Comparison of ENCODE assay signal across 20 cellular contexts in genomic region chr5:163540711-163541110, GRCh38. TPM values are rescaled to one million over a fixed set of nuclear protein-coding genes. Genes with fewer than 3 reads are reported as not detected.
DNase-seq lines count a peak whose midpoint lies in the region; ATAC-seq and TF ChIP-seq lines count a peak whose summit lies in the region.
"Had no signal": no experiment of that assay in that cellular context is flagged by ENCODE, and none has a peak within 500 bp of the region (broad histone marks: within the 10 kb centered on the region; RNA-seq: fewer than 3 reads in every experiment).

No MANE protein-coding gene starts in this region.

- no peak for TF ChIP-seq CTCF in mucosa of descending colon (IDR thresholded peaks at IDR 0.05)

- intact Hi-C loops in mucosa of descending colon (cut with DNase I, micrococcal nuclease): no loop called here

- peak; percentile 30 for ATAC-seq in mucosa of descending colon
- ATAC-seq in GM21390 (IDR thresholded peaks at IDR 0.05; ENCODE audit: unreplicated experiment): no peak
- no peak for ATAC-seq in HG02588 (IDR thresholded peaks at IDR 0.05; ENCODE audit: unreplicated experiment)
- ATAC-seq: A549, GM23338, HCT116 had no signal

- no peak overlapping the region for H3K4me3 ChIP-seq in mucosa of descending colon
- H3K4me3 ChIP-seq: A549; BLaER1 treated with 17β-estradiol and CSF1 and Interleukin-3, amounts not matched to agents 10 nM and 100 nM; GM23338 had no signal

- DNase-seq in LoVo (ENCODE audit: low spot score) (peak; percentile 17), kidney tubule cell (ENCODE audit: low spot score) (peak; percentile 82), mucosa of descending colon (no peak), RKO (ENCODE audit: low spot score) (no peak), DMS53 (lab: John Stamatoyannopoulos, UW) (no peak)
- DNase-seq: 8988T; ACHN; AML-193; BE2C; Calu3; CD4-positive, alpha-beta T cell; CD8-positive, alpha-beta memory T cell; DND-41; H9 had no signal

- H3K9me3 ChIP-seq in mucosa of descending colon: no peaks in the 10 kb centered on the region
- H3K9me3 ChIP-seq: A549; BE2C; BLaER1 treated with 17β-estradiol and CSF1 and Interleukin-3, amounts not matched to agents 10 nM and 100 nM had no signal

- no peaks in the 10 kb centered on the region for H3K4me1 ChIP-seq in mucosa of descending colon (ENCODE audit: low read depth)
- H3K4me1 ChIP-seq: A549 had no signal

- H3K36me3 ChIP-seq in mucosa of descending colon (ENCODE audit: low read depth): no peaks in the 10 kb centered on the region
- H3K36me3 ChIP-seq: BE2C; BLaER1 treated with 17β-estradiol and CSF1 and Interleukin-3, amounts not matched to agents 10 nM and 100 nM had no signal

RNA-seq across cellular contexts. Expression of gene MAT2B, which starts 35.3 kb away (rescaled TPM):
- 10 to 100 TPM; 69.4 to 72.5 (median 70.5) TPM for total RNA-seq in mucosa of descending colon

Comparison
In these comparisons a context has a peak if more than half of its experiments do, and no peak if none do; other contexts are left out.
1. DNase-seq: peak in LoVo (single experiment) and kidney tubule cell (single experiment); none in mucosa of descending colon (0 of 3), RKO (single experiment) and DMS53 (single experiment).